In the genomic region with DNA sequence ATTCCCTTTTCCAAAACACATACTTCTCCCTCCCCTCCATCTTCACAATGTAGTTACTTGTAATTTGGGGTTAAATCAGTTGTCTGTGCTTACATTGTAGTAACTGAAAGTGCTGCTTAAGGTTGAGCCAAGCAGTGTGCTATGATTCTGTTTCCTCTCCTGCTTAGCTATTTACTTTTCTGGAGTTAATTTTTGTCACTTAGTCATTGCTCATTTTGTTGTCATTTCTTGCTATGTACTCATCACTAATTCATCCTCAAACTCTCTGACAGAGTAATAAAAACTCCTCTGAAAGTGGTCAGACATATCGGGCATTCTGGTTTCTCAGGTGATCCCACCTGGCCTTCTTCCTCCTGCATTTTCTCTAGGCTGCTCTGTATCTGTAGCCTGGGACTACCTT, we compare ENCODE assay signal across 10 cellular contexts.
"Had no signal": no experiment of that assay in that cellular context is flagged by ENCODE, and none has a peak within 500 bp of the region (broad histone marks: within the 10 kb centered on the region; RNA-seq: fewer than 3 reads in every experiment).

No MANE protein-coding gene starts in this region.

- ATAC-seq: right lobe of liver had no signal

- H3K27ac ChIP-seq: prostate gland, right lobe of liver, thoracic aorta had no signal

- H3K36me3 ChIP-seq: prostate gland, right lobe of liver, thoracic aorta, uterus had no signal

- H3K4me1 ChIP-seq: prostate gland, uterus had no signal

- DNase-seq: activated CD4-positive, alpha-beta T cell treated with anti-CD3 and anti-CD28 coated beads, Interleukin-2, amount 50 U/mL, for 1 hour; activated CD4-positive, CD25-positive, alpha-beta regulatory T cell; activated CD8-positive, alpha-beta memory T cell treated with anti-CD3 and anti-CD28 coated beads for 24 hours; activated naive CD8-positive, alpha-beta T cell treated with anti-CD3 and anti-CD28 coated beads for 36 hours; anterior cingulate cortex; effector memory CD4-positive, alpha-beta T cell; right lobe of liver; uterus had no signal

- H3K4me3 ChIP-seq: prostate gland, right lobe of liver, thoracic aorta, uterus had no signal

- H3K27me3 ChIP-seq: right lobe of liver, uterus had no signal

- H3K9me3 ChIP-seq: prostate gland, right lobe of liver, thoracic aorta, uterus had no signal
